ENCODE assay signal across 2 cellular contexts in the genomic region with DNA sequence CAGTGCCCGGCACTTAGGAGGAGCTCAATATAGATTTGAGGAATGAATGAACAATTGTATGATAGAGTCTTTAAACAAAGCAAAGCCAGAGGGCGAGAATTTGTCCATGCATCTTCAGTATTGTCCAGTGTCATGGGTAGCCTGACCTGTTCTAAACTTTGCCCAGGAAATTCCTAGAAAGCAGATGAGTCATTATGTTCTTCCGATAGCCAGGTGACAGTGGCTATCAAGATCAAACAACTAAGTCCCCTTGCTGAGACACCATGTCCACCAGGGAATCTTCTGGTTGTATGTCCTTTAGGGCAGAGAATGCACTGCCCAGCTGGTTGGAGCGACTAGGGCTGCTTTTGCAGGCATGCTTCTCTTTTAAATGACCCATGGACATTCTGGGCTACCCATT.
TF ChIP-seq lines count a peak whose summit lies in the region.

No MANE protein-coding gene starts in this region.

TF ChIP-seq in K562, 482 proteins besides CTCF, POLR2A, EP300 and RAD21:
- TF ChIP-seq DPF2 (IDR thresholded peaks at IDR 0.05): 0 out of 2 replicates have a peak, but pooled peaks have one; percentile 61
- TF ChIP-seq HDAC1 (IDR thresholded peaks at IDR 0.05): no peak
- peak; percentile 86; the same call in 1 of the 2 replicates for TF ChIP-seq BCL6 (CRISPR knock-in tag; IDR thresholded peaks at IDR 0.05)
- peak; percentile 95 for TF ChIP-seq FOSL1 (tag; conservative IDR thresholded peaks at IDR 0.05)
- TF ChIP-seq, protein P1, sequence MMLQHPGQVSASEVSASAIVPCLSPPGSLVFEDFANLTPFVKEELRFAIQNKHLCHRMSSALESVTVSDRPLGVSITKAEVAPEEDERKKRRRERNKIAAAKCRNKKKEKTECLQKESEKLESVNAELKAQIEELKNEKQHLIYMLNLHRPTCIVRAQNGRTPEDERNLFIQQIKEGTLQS (IDR thresholded peaks at IDR 0.05): peak; percentile 75; the same call in 1 of the 2 replicates
- TF ChIP-seq, protein P1 (CRISPR knock-in tag; conservative IDR thresholded peaks at IDR 0.05): no peak
- 0 out of 2 replicates have a peak, but pooled peaks have one; percentile 16 for TF ChIP-seq NFE2 (IDR thresholded peaks at IDR 0.05; ENCODE audit: low read depth)
- TF ChIP-seq PRPF4 (IDR thresholded peaks at IDR 0.05; ENCODE audit: insufficient read depth, low read depth, low read length, poor library complexity, severe bottlenecking): no peak
- TF ChIP-seq SMARCA4 (IDR thresholded peaks at IDR 0.05): peak; percentile 62; the same call in 1 of the 2 replicates
- TF ChIP-seq, protein P2, sequence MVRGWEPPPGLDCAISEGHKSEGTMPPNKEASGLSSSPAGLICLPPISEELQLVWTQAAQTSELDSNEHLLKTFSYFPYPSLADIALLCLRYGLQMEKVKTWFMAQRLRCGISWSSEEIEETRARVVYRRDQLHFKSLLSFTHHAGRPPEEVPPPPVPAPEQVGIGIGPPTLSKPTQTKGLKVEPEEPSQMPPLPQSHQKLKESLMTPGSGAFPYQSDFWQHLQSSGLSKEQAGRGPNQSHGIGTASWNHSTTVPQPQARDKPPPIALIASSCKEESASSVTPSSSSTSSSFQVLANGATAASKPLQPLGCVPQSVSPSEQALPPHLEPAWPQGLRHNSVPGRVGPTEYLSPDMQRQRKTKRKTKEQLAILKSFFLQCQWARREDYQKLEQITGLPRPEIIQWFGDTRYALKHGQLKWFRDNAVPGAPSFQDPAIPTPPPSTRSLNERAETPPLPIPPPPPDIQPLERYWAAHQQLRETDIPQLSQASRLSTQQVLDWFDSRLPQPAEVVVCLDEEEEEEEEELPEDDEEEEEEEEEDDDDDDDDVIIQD (CRISPR knock-in tag; IDR thresholded peaks at IDR 0.05): no peak
- no peak for TF ChIP-seq FOXJ3 (CRISPR knock-in tag; IDR thresholded peaks at IDR 0.05)
- TF ChIP-seq JUND (IDR thresholded peaks at IDR 0.05; ENCODE audit: borderline replicate concordance, low read depth, low read length): peak; percentile 90
- peak; percentile 88; the same call in 2 of the 3 replicates for TF ChIP-seq JUND (tag; IDR thresholded peaks at IDR 0.05; ENCODE audit: borderline replicate concordance, low read depth, low read length)
- peak; percentile 70 for TF ChIP-seq ZEB2 (IDR thresholded peaks at IDR 0.05)
- TF ChIP-seq CTBP1 (IDR thresholded peaks at IDR 0.05; ENCODE audit: borderline replicate concordance): 0 out of 2 replicates have a peak, but pooled peaks have one; percentile 64
- TF ChIP-seq MECOM (CRISPR knock-in tag; IDR thresholded peaks at IDR 0.05): 0 out of 2 replicates have a peak, but pooled peaks have one; percentile 11
- TF ChIP-seq TEAD2 (tag; IDR thresholded peaks at IDR 0.05): no peak
- TF ChIP-seq SOX6 (IDR thresholded peaks at IDR 0.05): 0 out of 2 replicates have a peak, but pooled peaks have one; percentile 28
- peak; percentile 79 for TF ChIP-seq JUN (IDR thresholded peaks at IDR 0.05; ENCODE audit: borderline replicate concordance, low read depth, low read length)
- no peak for TF ChIP-seq JUN (CRISPR knock-in tag; IDR thresholded peaks at IDR 0.05; ENCODE audit: borderline replicate concordance)
- peak; percentile 71 for TF ChIP-seq ARID1B (IDR thresholded peaks at IDR 0.05)
- TF ChIP-seq SMARCC2 (IDR thresholded peaks at IDR 0.05; ENCODE audit: low read depth): peak; percentile 37; the same call in 1 of the 2 replicates
- TF ChIP-seq SMARCE1 (IDR thresholded peaks at IDR 0.05): peak; percentile 44; the same call in 1 of the 2 replicates
- TF ChIP-seq ZNF274 (IDR thresholded peaks at IDR 0.05; ENCODE audit: borderline replicate concordance, low read depth, low read length): no peak
TF ChIP-seq in K562: peak in this region for 15.

TF ChIP-seq in HepG2, 621 proteins besides CTCF, POLR2A, EP300 and RAD21 (continues in another document):
- TF ChIP-seq CBX2 (IDR thresholded peaks at IDR 0.05; ENCODE audit: low read depth, low read length): no peak
- no peak for TF ChIP-seq CBX2 (CRISPR knock-in tag; IDR thresholded peaks at IDR 0.05; ENCODE audit: low read depth)
- TF ChIP-seq TBL1XR1 (IDR thresholded peaks at IDR 0.05; ENCODE audit: borderline replicate concordance, low read length, partially characterized antibody): no peak
- no peak for TF ChIP-seq NR2F2 (IDR thresholded peaks at IDR 0.05; ENCODE audit: borderline replicate concordance, low read depth)
- no peak for TF ChIP-seq ELF4 (CRISPR knock-in tag; IDR thresholded peaks at IDR 0.05; ENCODE audit: borderline replicate concordance)
- no peak for TF ChIP-seq RFXANK (CRISPR knock-in tag; IDR thresholded peaks at IDR 0.05)
- TF ChIP-seq, protein P3, sequence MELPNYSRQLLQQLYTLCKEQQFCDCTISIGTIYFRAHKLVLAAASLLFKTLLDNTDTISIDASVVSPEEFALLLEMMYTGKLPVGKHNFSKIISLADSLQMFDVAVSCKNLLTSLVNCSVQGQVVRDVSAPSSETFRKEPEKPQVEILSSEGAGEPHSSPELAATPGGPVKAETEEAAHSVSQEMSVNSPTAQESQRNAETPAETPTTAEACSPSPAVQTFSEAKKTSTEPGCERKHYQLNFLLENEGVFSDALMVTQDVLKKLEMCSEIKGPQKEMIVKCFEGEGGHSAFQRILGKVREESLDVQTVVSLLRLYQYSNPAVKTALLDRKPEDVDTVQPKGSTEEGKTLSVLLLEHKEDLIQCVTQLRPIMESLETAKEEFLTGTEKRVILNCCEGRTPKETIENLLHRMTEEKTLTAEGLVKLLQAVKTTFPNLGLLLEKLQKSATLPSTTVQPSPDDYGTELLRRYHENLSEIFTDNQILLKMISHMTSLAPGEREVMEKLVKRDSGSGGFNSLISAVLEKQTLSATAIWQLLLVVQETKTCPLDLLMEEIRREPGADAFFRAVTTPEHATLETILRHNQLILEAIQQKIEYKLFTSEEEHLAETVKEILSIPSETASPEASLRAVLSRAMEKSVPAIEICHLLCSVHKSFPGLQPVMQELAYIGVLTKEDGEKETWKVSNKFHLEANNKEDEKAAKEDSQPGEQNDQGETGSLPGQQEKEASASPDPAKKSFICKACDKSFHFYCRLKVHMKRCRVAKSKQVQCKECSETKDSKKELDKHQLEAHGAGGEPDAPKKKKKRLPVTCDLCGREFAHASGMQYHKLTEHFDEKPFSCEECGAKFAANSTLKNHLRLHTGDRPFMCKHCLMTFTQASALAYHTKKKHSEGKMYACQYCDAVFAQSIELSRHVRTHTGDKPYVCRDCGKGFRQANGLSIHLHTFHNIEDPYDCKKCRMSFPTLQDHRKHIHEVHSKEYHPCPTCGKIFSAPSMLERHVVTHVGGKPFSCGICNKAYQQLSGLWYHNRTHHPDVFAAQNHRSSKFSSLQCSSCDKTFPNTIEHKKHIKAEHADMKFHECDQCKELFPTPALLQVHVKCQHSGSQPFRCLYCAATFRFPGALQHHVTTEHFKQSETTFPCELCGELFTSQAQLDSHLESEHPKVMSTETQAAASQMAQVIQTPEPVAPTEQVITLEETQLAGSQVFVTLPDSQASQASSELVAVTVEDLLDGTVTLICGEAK (IDR thresholded peaks at IDR 0.05): no peak
- TF ChIP-seq, protein P3 (CRISPR knock-in tag; IDR thresholded peaks at IDR 0.05): no peak
- TF ChIP-seq RNF2 (conservative IDR thresholded peaks at IDR 0.05; ENCODE audit: low read depth): no peak
- no peak for TF ChIP-seq ZFAT (CRISPR knock-in tag; conservative IDR thresholded peaks at IDR 0.05)
- peak; percentile 99 for TF ChIP-seq BCL6 (CRISPR knock-in tag; IDR thresholded peaks at IDR 0.05)
- no peak for TF ChIP-seq ZNF501 (CRISPR knock-in tag; IDR thresholded peaks at IDR 0.05)
- TF ChIP-seq ZC3H13 (CRISPR knock-in tag; IDR thresholded peaks at IDR 0.05): no peak
- TF ChIP-seq TCF7 (IDR thresholded peaks at IDR 0.05; ENCODE audit: low read depth): peak; percentile 49; the same call in 1 of the 2 replicates
- TF ChIP-seq JUND (CRISPR knock-in tag; IDR thresholded peaks at IDR 0.05): peak; percentile 33; the same call in 1 of the 2 replicates
- TF ChIP-seq, protein P4, sequence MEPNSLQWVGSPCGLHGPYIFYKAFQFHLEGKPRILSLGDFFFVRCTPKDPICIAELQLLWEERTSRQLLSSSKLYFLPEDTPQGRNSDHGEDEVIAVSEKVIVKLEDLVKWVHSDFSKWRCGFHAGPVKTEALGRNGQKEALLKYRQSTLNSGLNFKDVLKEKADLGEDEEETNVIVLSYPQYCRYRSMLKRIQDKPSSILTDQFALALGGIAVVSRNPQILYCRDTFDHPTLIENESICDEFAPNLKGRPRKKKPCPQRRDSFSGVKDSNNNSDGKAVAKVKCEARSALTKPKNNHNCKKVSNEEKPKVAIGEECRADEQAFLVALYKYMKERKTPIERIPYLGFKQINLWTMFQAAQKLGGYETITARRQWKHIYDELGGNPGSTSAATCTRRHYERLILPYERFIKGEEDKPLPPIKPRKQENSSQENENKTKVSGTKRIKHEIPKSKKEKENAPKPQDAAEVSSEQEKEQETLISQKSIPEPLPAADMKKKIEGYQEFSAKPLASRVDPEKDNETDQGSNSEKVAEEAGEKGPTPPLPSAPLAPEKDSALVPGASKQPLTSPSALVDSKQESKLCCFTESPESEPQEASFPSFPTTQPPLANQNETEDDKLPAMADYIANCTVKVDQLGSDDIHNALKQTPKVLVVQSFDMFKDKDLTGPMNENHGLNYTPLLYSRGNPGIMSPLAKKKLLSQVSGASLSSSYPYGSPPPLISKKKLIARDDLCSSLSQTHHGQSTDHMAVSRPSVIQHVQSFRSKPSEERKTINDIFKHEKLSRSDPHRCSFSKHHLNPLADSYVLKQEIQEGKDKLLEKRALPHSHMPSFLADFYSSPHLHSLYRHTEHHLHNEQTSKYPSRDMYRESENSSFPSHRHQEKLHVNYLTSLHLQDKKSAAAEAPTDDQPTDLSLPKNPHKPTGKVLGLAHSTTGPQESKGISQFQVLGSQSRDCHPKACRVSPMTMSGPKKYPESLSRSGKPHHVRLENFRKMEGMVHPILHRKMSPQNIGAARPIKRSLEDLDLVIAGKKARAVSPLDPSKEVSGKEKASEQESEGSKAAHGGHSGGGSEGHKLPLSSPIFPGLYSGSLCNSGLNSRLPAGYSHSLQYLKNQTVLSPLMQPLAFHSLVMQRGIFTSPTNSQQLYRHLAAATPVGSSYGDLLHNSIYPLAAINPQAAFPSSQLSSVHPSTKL (CRISPR knock-in tag; IDR thresholded peaks at IDR 0.05): 0 out of 2 replicates have a peak, but pooled peaks have one; percentile 20
- TF ChIP-seq ZSCAN31 (CRISPR knock-in tag; IDR thresholded peaks at IDR 0.05; ENCODE audit: low read depth): no peak
- no peak for TF ChIP-seq PHF21A (CRISPR knock-in tag; IDR thresholded peaks at IDR 0.05)
- TF ChIP-seq ZNF614 (CRISPR knock-in tag; IDR thresholded peaks at IDR 0.05; ENCODE audit: borderline replicate concordance): no peak
- no peak for TF ChIP-seq SMARCE1 (IDR thresholded peaks at IDR 0.05; ENCODE audit: borderline replicate concordance)
- no peak for TF ChIP-seq SYNCRIP (IDR thresholded peaks at IDR 0.05; ENCODE audit: insufficient read depth, low read depth, low read length)
- TF ChIP-seq, protein P1 (CRISPR knock-in tag; IDR thresholded peaks at IDR 0.05): 0 out of 2 replicates have a peak, but pooled peaks have one; percentile 30
- no peak for TF ChIP-seq NPAS2 (CRISPR knock-in tag; IDR thresholded peaks at IDR 0.05; ENCODE audit: borderline replicate concordance)
- TF ChIP-seq, protein P5, sequence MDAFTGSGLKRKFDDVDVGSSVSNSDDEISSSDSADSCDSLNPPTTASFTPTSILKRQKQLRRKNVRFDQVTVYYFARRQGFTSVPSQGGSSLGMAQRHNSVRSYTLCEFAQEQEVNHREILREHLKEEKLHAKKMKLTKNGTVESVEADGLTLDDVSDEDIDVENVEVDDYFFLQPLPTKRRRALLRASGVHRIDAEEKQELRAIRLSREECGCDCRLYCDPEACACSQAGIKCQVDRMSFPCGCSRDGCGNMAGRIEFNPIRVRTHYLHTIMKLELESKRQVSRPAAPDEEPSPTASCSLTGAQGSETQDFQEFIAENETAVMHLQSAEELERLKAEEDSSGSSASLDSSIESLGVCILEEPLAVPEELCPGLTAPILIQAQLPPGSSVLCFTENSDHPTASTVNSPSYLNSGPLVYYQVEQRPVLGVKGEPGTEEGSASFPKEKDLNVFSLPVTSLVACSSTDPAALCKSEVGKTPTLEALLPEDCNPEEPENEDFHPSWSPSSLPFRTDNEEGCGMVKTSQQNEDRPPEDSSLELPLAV (CRISPR knock-in tag; conservative IDR thresholded peaks at IDR 0.05; ENCODE audit: low read depth): no peak
- TF ChIP-seq, protein P6, sequence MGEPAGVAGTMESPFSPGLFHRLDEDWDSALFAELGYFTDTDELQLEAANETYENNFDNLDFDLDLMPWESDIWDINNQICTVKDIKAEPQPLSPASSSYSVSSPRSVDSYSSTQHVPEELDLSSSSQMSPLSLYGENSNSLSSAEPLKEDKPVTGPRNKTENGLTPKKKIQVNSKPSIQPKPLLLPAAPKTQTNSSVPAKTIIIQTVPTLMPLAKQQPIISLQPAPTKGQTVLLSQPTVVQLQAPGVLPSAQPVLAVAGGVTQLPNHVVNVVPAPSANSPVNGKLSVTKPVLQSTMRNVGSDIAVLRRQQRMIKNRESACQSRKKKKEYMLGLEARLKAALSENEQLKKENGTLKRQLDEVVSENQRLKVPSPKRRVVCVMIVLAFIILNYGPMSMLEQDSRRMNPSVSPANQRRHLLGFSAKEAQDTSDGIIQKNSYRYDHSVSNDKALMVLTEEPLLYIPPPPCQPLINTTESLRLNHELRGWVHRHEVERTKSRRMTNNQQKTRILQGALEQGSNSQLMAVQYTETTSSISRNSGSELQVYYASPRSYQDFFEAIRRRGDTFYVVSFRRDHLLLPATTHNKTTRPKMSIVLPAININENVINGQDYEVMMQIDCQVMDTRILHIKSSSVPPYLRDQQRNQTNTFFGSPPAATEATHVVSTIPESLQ (CRISPR knock-in tag; conservative IDR thresholded peaks at IDR 0.05): no peak
